In the genomic region with DNA sequence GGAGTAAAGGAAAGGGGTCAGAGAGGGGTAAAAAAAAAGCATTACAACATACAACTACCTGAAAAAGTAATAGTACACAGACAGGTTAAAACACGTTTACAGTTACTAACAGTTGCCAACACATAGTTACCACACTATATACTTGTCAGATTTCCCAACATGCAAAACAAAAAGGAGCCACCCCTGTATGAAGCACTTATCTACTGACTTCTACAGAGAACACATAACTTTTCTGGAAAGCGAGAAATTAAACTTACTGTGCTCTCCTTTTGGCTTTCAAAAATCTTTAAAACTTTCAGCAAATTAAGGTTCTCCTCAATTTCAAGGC, we compare ENCODE assay signal across 10 cellular contexts. TPM values are rescaled to one million over a fixed set of nuclear protein-coding genes. Genes with fewer than 3 reads are reported as not detected.
DNase-seq lines count a peak whose midpoint lies in the region; ATAC-seq and TF ChIP-seq lines count a peak whose summit lies in the region.
"Had no signal": no experiment of that assay in that cellular context is flagged by ENCODE, and none has a peak within 500 bp of the region (broad histone marks: within the 10 kb centered on the region; RNA-seq: fewer than 3 reads in every experiment).

No MANE protein-coding gene starts in this region.

- H3K27me3 Mint-ChIP-seq in naive B cell, result peaks cover 0 to 3% (median 2%) of the 10 kb centered on the region in 3 donors

- ATAC-seq in naive B cell (ENCODE audit: low read depth in 2 of 2), result no peak
- ATAC-seq in GM18519 (IDR thresholded peaks at IDR 0.05; ENCODE audit: low FRiP score, unreplicated experiment), result no peak

- H3K4me1 Mint-ChIP-seq in naive B cell, result peaks cover 34 to 53% (median 51%) of the 10 kb centered on the region in 3 donors

- peak overlapping the region; percentile 92 to 100 (median 98) for H3K4me3 Mint-ChIP-seq in naive B cell

- H3K36me3 Mint-ChIP-seq in naive B cell, result peaks cover 0 to 8% of the 10 kb centered on the region in 2 donors

- H3K9me3 ChIP-seq in KOPT-K1 (ENCODE audit: insufficient read depth, low read length, poor library complexity, severe bottlenecking), result no peaks in the 10 kb centered on the region

- H3K36me3 ChIP-seq in BJ (ENCODE audit: control insufficient read depth, insufficient read depth, low read length) (no peaks in the 10 kb centered on the region), KOPT-K1 (ENCODE audit: insufficient read depth, low read length) (no peaks in the 10 kb centered on the region), brain microvascular endothelial cell (replicated peaks) (no peaks in the 10 kb centered on the region)

- in situ Hi-C loops in brain microvascular endothelial cell (cut with HindIII; ENCODE audit: low pct_ligation_motif_present, low sequenced_read_pairs), result no loop called here

- no peaks in the 10 kb centered on the region for H3K9me3 Mint-ChIP-seq in naive B cell

- H3K27ac ChIP-seq in KOPT-K1 (ENCODE audit: low read depth, low read length, poor library complexity, severe bottlenecking) (peak overlapping the region; percentile 89), brain microvascular endothelial cell (no peak overlapping the region)

- POLR2A ChIA-PET in BJ (lab: Charles Lee), result no interaction called here
- POLR2A ChIA-PET in GM10248 (lab: Yijun Ruan, JAX), result no interaction called here

- CTCF ChIA-PET in BJ (lab: Yijun Ruan, JAX) (no interaction called here), GM10248 (lab: Yijun Ruan, JAX) (no interaction called here)

- TF ChIP-seq CTCF in BJ (IDR thresholded peaks at IDR 0.05; ENCODE audit: insufficient read depth, low read depth, low read length) (no peak), brain microvascular endothelial cell (IDR thresholded peaks at IDR 0.05; ENCODE audit: low read depth, low read length, missing control alignments) (no peak), GM10248 (IDR thresholded peaks at IDR 0.05; ENCODE audit: control extremely low read depth, extremely low read depth, low read depth, missing control alignments) (no peak)

- H3K4me3 ChIP-seq in BJ (ENCODE audit: low read depth, low read length) (peak overlapping the region; percentile 93; the same call in 1 of the 2 replicates), brain microvascular endothelial cell (ENCODE audit: low read depth, low read length) (peak overlapping the region; percentile 88)

- peak overlapping the region in 5 of 6 donors; percentile 24 to 97 (median 75) for H3K27ac Mint-ChIP-seq in naive B cell

- H3K27me3 ChIP-seq in BJ (ENCODE audit: control insufficient read depth, insufficient read depth, low read length) (no peaks in the 10 kb centered on the region; the same call in 1 of the 2 replicates), brain microvascular endothelial cell (replicated peaks) (no peaks in the 10 kb centered on the region)

- no peak for DNase-seq in BJ (ENCODE audit: low read depth)
- no peak for DNase-seq in brain microvascular endothelial cell
- no peak for DNase-seq in naive B cell
- no peak for DNase-seq in NCI-H774 (lab: John Stamatoyannopoulos, UW)
- DNase-seq in NCI-H510A treated with DMSO at 0.1 percent for 48 hours (lab: John Stamatoyannopoulos, UW), result no peak
- no peak for DNase-seq in GM10248 (ENCODE audit: extremely low spot score)
- DNase-seq: aorta, NCI-H1417 treated with DMSO at 0.1 percent for 48 hours had no signal

RNA-seq across cellular contexts. Expression of gene ABI1, which starts 2.1 kb away (rescaled TPM):
- 67.0 and 71.1 TPM in 2 replicates for polyA plus RNA-seq in BJ (2011; rRNA removed)
- 20.8 and 34.1 TPM in 2 replicates for polyA minus RNA-seq in BJ (2011; rRNA and poly(A)+ RNA removed)
- polyA plus RNA-seq in naive B cell (ENCODE audit: low read depth in 6 of 6), result 100 to 1,000 TPM in 5 of 6 donors, 10 to 100 TPM in 1; 85.7 to 122 (median 108) TPM
